In the genomic region with DNA sequence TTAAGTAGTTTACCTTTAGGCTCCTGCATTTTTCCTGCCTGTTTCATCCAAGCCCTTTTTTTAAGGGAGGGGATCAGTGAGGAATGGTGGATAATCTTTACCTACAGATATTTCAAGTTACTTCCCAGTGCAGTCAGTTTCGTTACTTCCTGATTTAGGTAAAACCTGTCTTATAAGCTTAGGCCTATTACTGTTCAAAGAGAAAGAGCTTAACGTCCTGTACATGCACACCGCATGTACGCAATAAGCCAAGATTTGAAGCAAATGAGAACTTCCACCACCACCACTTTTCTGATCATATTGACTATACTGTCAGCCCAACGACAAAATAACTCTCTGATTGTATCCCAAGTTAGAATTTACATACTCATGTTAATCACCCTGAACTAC, we compare ENCODE assay signal across 14 cellular contexts. TPM values are rescaled to one million over a fixed set of nuclear protein-coding genes. Genes with fewer than 3 reads are reported as not detected.
DNase-seq lines count a peak whose midpoint lies in the region; ATAC-seq and TF ChIP-seq lines count a peak whose summit lies in the region.
"Had no signal": no experiment of that assay in that cellular context is flagged by ENCODE, and none has a peak within 500 bp of the region (broad histone marks: within the 10 kb centered on the region; RNA-seq: fewer than 3 reads in every experiment).

No MANE protein-coding gene starts in this region.

- H3K4me1 ChIP-seq in lower lobe of right lung (no peaks in the 10 kb centered on the region), thoracic aorta (ENCODE audit: control insufficient read depth in 1 of 2, low read depth in 2 of 2) (peaks cover 13 to 47% of the 10 kb centered on the region in 2 donors)

- H3K36me3 ChIP-seq in lower lobe of right lung (no peaks in the 10 kb centered on the region), thoracic aorta (no peaks in the 10 kb centered on the region)

- TF ChIP-seq CTCF in lower lobe of right lung (IDR thresholded peaks at IDR 0.05) (no peak), thoracic aorta (IDR thresholded peaks at IDR 0.05) (no peak), chondrocyte (IDR thresholded peaks at IDR 0.05) (no peak)

- no peak overlapping the region for H3K27ac Mint-ChIP-seq in chondrocyte (ENCODE audit: unreplicated experiment)

- H3K4me3 Mint-ChIP-seq in chondrocyte (ENCODE audit: unreplicated experiment) = no peak overlapping the region

- peaks cover 22% of the 10 kb centered on the region for H3K36me3 Mint-ChIP-seq in chondrocyte (ENCODE audit: low read depth)

- ATAC-seq in lower lobe of right lung = no peak
- no peak for ATAC-seq in thoracic aorta (ENCODE audit: insufficient number of reproducible peaks, low FRiP score, low read depth)
- no peak for ATAC-seq in GM21390 (IDR thresholded peaks at IDR 0.05; ENCODE audit: unreplicated experiment)

- H3K27me3 Mint-ChIP-seq in chondrocyte (ENCODE audit: low read depth) = no peaks in the 10 kb centered on the region

- no peaks in the 10 kb centered on the region for H3K9me3 Mint-ChIP-seq in chondrocyte (ENCODE audit: low read depth)

- peaks cover 40% of the 10 kb centered on the region for H3K4me1 Mint-ChIP-seq in chondrocyte (ENCODE audit: low read depth)

- H3K9me3 ChIP-seq in lower lobe of right lung = no peaks in the 10 kb centered on the region
- H3K9me3 ChIP-seq in thoracic aorta = no peaks in the 10 kb centered on the region

- peak overlapping the region; percentile 43 for H3K27ac ChIP-seq in lower lobe of right lung
- H3K27ac ChIP-seq in thoracic aorta = peak overlapping the region in 1 of 2 donors; percentile 33
- H3K27ac ChIP-seq: 22Rv1 had no signal

- intact Hi-C loops in lower lobe of right lung (cut with DNase I) = no loop called here

- no peaks in the 10 kb centered on the region for H3K27me3 ChIP-seq in lower lobe of right lung (ENCODE audit: low read depth)
- H3K27me3 ChIP-seq in thoracic aorta (replicated peaks; ENCODE audit: insufficient read depth) = no peaks in the 10 kb centered on the region

- DNase-seq in DMS153 treated with DMSO at 0.1 percent for 48 hours (lab: John Stamatoyannopoulos, UW; ENCODE audit: unreplicated experiment) (peak; percentile 56), DMS153 (lab: John Stamatoyannopoulos, UW) (no peak), cerebellar cortex (ENCODE audit: low spot score) (peak; percentile 35), lower lobe of right lung (no peak), thoracic aorta (ENCODE audit: low spot score) (no peak), chondrocyte (ENCODE audit: low spot score) (no peak), kidney tubule cell (ENCODE audit: low spot score) (no peak)
- DNase-seq: activated naive CD4-positive, alpha-beta T cell treated with anti-CD3 and anti-CD28 coated beads, Interleukin-2, amount 50 U/mL, for 16 hours; COR-L47; effector CD4-positive, alpha-beta T cell; hippocampal formation; midbrain had no signal

- peak overlapping the region; percentile 71 for H3K4me3 ChIP-seq in lower lobe of right lung
- peak overlapping the region; percentile 81 for H3K4me3 ChIP-seq in thoracic aorta

RNA-seq across cellular contexts. Expression of a gene that starts 5.2 kb away (rescaled TPM):
- 97.7 TPM for total RNA-seq in lower lobe of right lung
- 100 to 1,000 TPM in 1 of 2 donors, 10 to 100 TPM in 1; 54.8 to 114 TPM for total RNA-seq in thoracic aorta
- 28.2 to 66.3 TPM (median 63.1 TPM) in 3 replicates for total RNA-seq in chondrocyte

Comparison
In these comparisons a context has a peak if more than half of its experiments do, and no peak if none do; other contexts are left out.
1. DNase-seq: peak in DMS153 treated with DMSO at 0.1 percent for 48 hours (single experiment) and cerebellar cortex (single experiment); none in DMS153 (single experiment), lower lobe of right lung (single experiment), thoracic aorta (single experiment), chondrocyte (single experiment) and kidney tubule cell (single experiment).